In genomic region chr7:408651-409343, GRCh38 we compare ENCODE assay signal across 13 cellular contexts.
"Had no signal": no experiment of that assay in that cellular context is flagged by ENCODE, and none has a peak within 500 bp of the region (broad histone marks: within the 10 kb centered on the region; RNA-seq: fewer than 3 reads in every experiment).

No MANE protein-coding gene starts in this region.

- H3K36me3 ChIP-seq: ascending aorta, left lung, neural progenitor cell had no signal

- H3K9ac ChIP-seq: neural progenitor cell had no signal

- H3K4me3 ChIP-seq: ascending aorta, left lung, neural progenitor cell, smooth muscle cell had no signal

- H3K9me3 Mint-ChIP-seq: stimulated activated effector memory CD8-positive, alpha-beta T cell treated with anti-CD3 and anti-CD28 coated beads, Interleukin-12 subunit alpha, Interleukin-12 subunit beta, amount 100 ng/mL, for 72 hours; T-cell had no signal

- H3K4me1 Mint-ChIP-seq: stimulated activated effector memory CD8-positive, alpha-beta T cell treated with anti-CD3 and anti-CD28 coated beads, Interleukin-12 subunit alpha, Interleukin-12 subunit beta, amount 100 ng/mL, for 72 hours; T-cell had no signal

- H3K27ac Mint-ChIP-seq: neural progenitor cell; stimulated activated effector memory CD8-positive, alpha-beta T cell treated with anti-CD3 and anti-CD28 coated beads, Interleukin-12 subunit alpha, Interleukin-12 subunit beta, amount 100 ng/mL, for 72 hours; T-cell had no signal

- DNase-seq: activated CD4-positive, alpha-beta T cell treated with anti-CD3 and anti-CD28 coated beads for 48 hours; activated T-cell treated with anti-CD3 and anti-CD28 coated beads for 4 hours; foreskin keratinocyte; substantia nigra; T-cell; T1000; trophoblast cell had no signal

- H3K4me1 ChIP-seq: ascending aorta, foreskin keratinocyte, left lung had no signal

- ATAC-seq: foreskin keratinocyte; left lung; stimulated activated effector memory CD8-positive, alpha-beta T cell treated with anti-CD3 and anti-CD28 coated beads, Interleukin-12 subunit alpha, Interleukin-12 subunit beta, amount 100 ng/mL, for 72 hours; T-cell had no signal

- H3K4me3 Mint-ChIP-seq: neural progenitor cell; stimulated activated effector memory CD8-positive, alpha-beta T cell treated with anti-CD3 and anti-CD28 coated beads, Interleukin-12 subunit alpha, Interleukin-12 subunit beta, amount 100 ng/mL, for 72 hours; T-cell had no signal

- H3K36me3 Mint-ChIP-seq: neural progenitor cell; stimulated activated effector memory CD8-positive, alpha-beta T cell treated with anti-CD3 and anti-CD28 coated beads, Interleukin-12 subunit alpha, Interleukin-12 subunit beta, amount 100 ng/mL, for 72 hours; T-cell had no signal

- H3K4me2 ChIP-seq: neural progenitor cell, smooth muscle cell had no signal

- H3K27me3 ChIP-seq: ascending aorta, neural progenitor cell had no signal

- H3K27ac ChIP-seq: ascending aorta, foreskin keratinocyte, left lung, neural progenitor cell, VCaP had no signal

- H3K9me3 ChIP-seq: ascending aorta, left lung had no signal
